Comparison of ENCODE assay signal across 8 cellular contexts in the genomic region with DNA sequence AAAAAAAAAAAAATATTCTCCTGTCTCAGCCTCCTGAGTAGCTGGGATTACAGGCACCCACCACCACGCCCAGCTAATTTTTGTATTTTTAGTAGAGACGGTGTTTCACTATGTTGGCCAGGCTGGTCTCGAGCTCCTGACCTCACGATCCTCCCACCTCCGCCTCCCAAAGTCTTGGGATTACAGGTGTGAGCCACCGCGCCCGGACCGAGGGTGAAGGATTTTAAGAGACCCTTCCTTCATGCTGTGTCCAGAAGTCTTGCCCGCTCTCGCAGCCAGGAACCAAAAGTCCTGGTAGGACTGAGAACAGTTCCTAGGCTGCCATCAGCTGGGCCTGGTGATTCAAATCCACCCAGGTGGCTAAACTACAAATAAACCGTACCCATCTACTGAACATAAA. TPM values are rescaled to one million over a fixed set of nuclear protein-coding genes. Genes with fewer than 3 reads are reported as not detected.
DNase-seq lines count a peak whose midpoint lies in the region; ATAC-seq and TF ChIP-seq lines count a peak whose summit lies in the region.
"Not testable (repeated sequence)": the region's sequence is repeated elsewhere in the genome, so short reads cannot be mapped to it uniquely, and the experiment has no call there.

No MANE protein-coding gene starts in this region.

- peaks cover 0 to 10% of the 10 kb centered on the region in 2 donors for H3K27me3 Mint-ChIP-seq in CD8-positive, alpha-beta memory T cell
- not testable (repeated sequence) for H3K27me3 Mint-ChIP-seq in T-helper 17 cell; activated T-cell treated with anti-CD3 and anti-CD28 coated beads, Interleukin-2, amount 50 U/mL, for 24 hours; activated naive CD8-positive, alpha-beta T cell treated with anti-CD3 and anti-CD28 coated beads, Interleukin-2, amount 10 ng/mL, durations not matched to agents 7 days and 5 days; naive thymus-derived CD4-positive, alpha-beta T cell

- not testable (repeated sequence) for H3K9me3 ChIP-seq in CD8-positive, alpha-beta memory T cell (ENCODE audit: low read length); T-helper 17 cell (ENCODE audit: control insufficient read depth, low read length, poor library complexity, severe bottlenecking); effector memory CD4-positive, alpha-beta T cell (ENCODE audit: control insufficient read depth, low read length); naive thymus-derived CD4-positive, alpha-beta T cell (ENCODE audit: control insufficient read depth in 2 of 3, low read length in 3 of 3)

- not testable (repeated sequence) for H3K9me3 Mint-ChIP-seq in CD8-positive, alpha-beta memory T cell; activated T-cell treated with anti-CD3 and anti-CD28 coated beads, Interleukin-2, amount 50 U/mL, for 24 hours; activated naive CD8-positive, alpha-beta T cell treated with anti-CD3 and anti-CD28 coated beads, Interleukin-2, amount 10 ng/mL, durations not matched to agents 7 days and 5 days; naive thymus-derived CD4-positive, alpha-beta T cell; stimulated activated effector memory CD8-positive, alpha-beta T cell treated with anti-CD3 and anti-CD28 coated beads, Interleukin-12 subunit alpha, Interleukin-12 subunit beta, amount 100 ng/mL, for 72 hours

- peaks cover 64 to 87% (median 64%) of the 10 kb centered on the region in 3 donors for H3K4me1 Mint-ChIP-seq in CD8-positive, alpha-beta memory T cell
- H3K4me1 Mint-ChIP-seq in T-helper 17 cell = peaks cover 64% of the 10 kb centered on the region
- H3K4me1 Mint-ChIP-seq in activated T-cell treated with anti-CD3 and anti-CD28 coated beads, Interleukin-2, amount 50 U/mL, for 24 hours (ENCODE audit: low read depth) = peaks cover 82% of the 10 kb centered on the region
- peaks cover 59% of the 10 kb centered on the region for H3K4me1 Mint-ChIP-seq in activated naive CD8-positive, alpha-beta T cell treated with anti-CD3 and anti-CD28 coated beads, Interleukin-2, amount 10 ng/mL, durations not matched to agents 7 days and 5 days
- H3K4me1 Mint-ChIP-seq in naive thymus-derived CD4-positive, alpha-beta T cell = peaks cover 53 to 90% (median 77%) of the 10 kb centered on the region in 7 donors
- peaks cover 71% of the 10 kb centered on the region for H3K4me1 Mint-ChIP-seq in stimulated activated effector memory CD8-positive, alpha-beta T cell treated with anti-CD3 and anti-CD28 coated beads, Interleukin-12 subunit alpha, Interleukin-12 subunit beta, amount 100 ng/mL, for 72 hours

- CTCF ChIA-PET in CD8-positive, alpha-beta memory T cell (lab: Charles Lee) = interaction anchor here (1.2 to 5.5 kb wide), 6 partner anchors 17 to 233 kb away, joined by 4 to 31 read pairs (median 6); partner anchors contain the start of genes ABCB8 and NOS3
- CTCF ChIA-PET in naive thymus-derived CD4-positive, alpha-beta T cell (lab: Charles Lee) = interaction anchor here (0.6 to 5.1 kb wide), 7 partner anchors 18 to 99 kb away, joined by 3 to 28 read pairs (median 5); partner anchors contain the start of gene NOS3

- not testable (repeated sequence) for H3K27me3 ChIP-seq in CD8-positive, alpha-beta memory T cell (ENCODE audit: insufficient read depth, low read length, poor library complexity, severe bottlenecking); effector memory CD4-positive, alpha-beta T cell (replicated peaks; ENCODE audit: control insufficient read depth, insufficient read depth, low read length, poor library complexity, severe bottlenecking); naive thymus-derived CD4-positive, alpha-beta T cell (ENCODE audit: control insufficient read depth in 2 of 2, insufficient read depth in 2 of 2, low read length in 2 of 2)

- H3K4me1 ChIP-seq in CD8-positive, alpha-beta memory T cell (ENCODE audit: insufficient read depth, low read length) = peaks cover 91% of the 10 kb centered on the region
- peaks cover 90% of the 10 kb centered on the region for H3K4me1 ChIP-seq in effector memory CD4-positive, alpha-beta T cell (ENCODE audit: control insufficient read depth, insufficient read depth, low read length, poor library complexity, severe bottlenecking)
- H3K4me1 ChIP-seq in naive thymus-derived CD4-positive, alpha-beta T cell (ENCODE audit: control insufficient read depth in 2 of 2, insufficient read depth in 2 of 2, low read length in 2 of 2) = peaks cover 64 to 89% of the 10 kb centered on the region in 2 donors

- POLR2A ChIA-PET in CD8-positive, alpha-beta memory T cell (lab: Charles Lee) = interaction anchor here (1.1 kb wide), 1 partner anchor 16 kb away, joined by 3 read pairs; the partner anchor contains the start of gene ABCB8
- POLR2A ChIA-PET in activated naive CD8-positive, alpha-beta T cell treated with anti-CD3 and anti-CD28 coated beads, Interleukin-2, amount 10 ng/mL, durations not matched to agents 7 days and 5 days (lab: Charles Lee) = interaction anchor here (0.9 to 2.2 kb wide), 5 partner anchors 8 to 71 kb away, joined by 3 to 11 read pairs (median 4); partner anchors contain the start of gene TMUB1
- POLR2A ChIA-PET in naive thymus-derived CD4-positive, alpha-beta T cell (lab: Charles Lee) = interaction anchor here (0.9 to 4.9 kb wide), 6 partner anchors 8 to 436 kb away, joined by 3 to 33 read pairs (median 7); partner anchors contain the start of gene ABCB8

- H3K36me3 Mint-ChIP-seq in CD8-positive, alpha-beta memory T cell; T-helper 17 cell (ENCODE audit: low read depth); activated naive CD8-positive, alpha-beta T cell treated with anti-CD3 and anti-CD28 coated beads, Interleukin-2, amount 10 ng/mL, durations not matched to agents 7 days and 5 days: not testable (repeated sequence)
- peaks cover 11% of the 10 kb centered on the region for H3K36me3 Mint-ChIP-seq in activated T-cell treated with anti-CD3 and anti-CD28 coated beads, Interleukin-2, amount 50 U/mL, for 24 hours (ENCODE audit: low read depth)
- peaks cover 0 to 20% (median 0%) of the 10 kb centered on the region in 5 donors for H3K36me3 Mint-ChIP-seq in naive thymus-derived CD4-positive, alpha-beta T cell
- H3K36me3 Mint-ChIP-seq in stimulated activated effector memory CD8-positive, alpha-beta T cell treated with anti-CD3 and anti-CD28 coated beads, Interleukin-12 subunit alpha, Interleukin-12 subunit beta, amount 100 ng/mL, for 72 hours = peaks cover 25% of the 10 kb centered on the region

- ATAC-seq in T-helper 17 cell; activated naive CD8-positive, alpha-beta T cell treated with anti-CD3 and anti-CD28 coated beads, Interleukin-2, amount 10 ng/mL, durations not matched to agents 7 days and 5 days (ENCODE audit: low read depth); naive thymus-derived CD4-positive, alpha-beta T cell; stimulated activated effector memory CD8-positive, alpha-beta T cell treated with anti-CD3 and anti-CD28 coated beads, Interleukin-12 subunit alpha, Interleukin-12 subunit beta, amount 100 ng/mL, for 72 hours: not testable (repeated sequence)

- H3K4me3 Mint-ChIP-seq in CD8-positive, alpha-beta memory T cell = peak overlapping the region in 6 of 7 donors; percentile 38 to 58 (median 53)
- peak overlapping the region; percentile 41 for H3K4me3 Mint-ChIP-seq in T-helper 17 cell
- peak overlapping the region; percentile 31 for H3K4me3 Mint-ChIP-seq in activated T-cell treated with anti-CD3 and anti-CD28 coated beads, Interleukin-2, amount 50 U/mL, for 24 hours
- peak overlapping the region; percentile 28 for H3K4me3 Mint-ChIP-seq in activated naive CD8-positive, alpha-beta T cell treated with anti-CD3 and anti-CD28 coated beads, Interleukin-2, amount 10 ng/mL, durations not matched to agents 7 days and 5 days
- peak overlapping the region; percentile 42 to 91 (median 66) for H3K4me3 Mint-ChIP-seq in naive thymus-derived CD4-positive, alpha-beta T cell
- H3K4me3 Mint-ChIP-seq in stimulated activated effector memory CD8-positive, alpha-beta T cell treated with anti-CD3 and anti-CD28 coated beads, Interleukin-12 subunit alpha, Interleukin-12 subunit beta, amount 100 ng/mL, for 72 hours = peak overlapping the region; percentile 29

- peak overlapping the region; percentile 19; the same call in 1 of the 2 replicates for H3K27ac ChIP-seq in 22Rv1
- peak overlapping the region; percentile 79 for H3K27ac ChIP-seq in CD8-positive, alpha-beta memory T cell (ENCODE audit: low read depth, low read length)
- H3K27ac ChIP-seq in effector memory CD4-positive, alpha-beta T cell (ENCODE audit: insufficient read depth, low read length, poor library complexity, severe bottlenecking) = peak overlapping the region; percentile 91
- H3K27ac ChIP-seq in naive thymus-derived CD4-positive, alpha-beta T cell (ENCODE audit: low read depth, low read length) = peak overlapping the region; percentile 97

- H3K27ac Mint-ChIP-seq in CD8-positive, alpha-beta memory T cell = peak overlapping the region; percentile 84 to 100 (median 97)
- H3K27ac Mint-ChIP-seq in T-helper 17 cell = peak overlapping the region; percentile 98
- peak overlapping the region; percentile 18 for H3K27ac Mint-ChIP-seq in activated T-cell treated with anti-CD3 and anti-CD28 coated beads, Interleukin-2, amount 50 U/mL, for 24 hours
- H3K27ac Mint-ChIP-seq in activated naive CD8-positive, alpha-beta T cell treated with anti-CD3 and anti-CD28 coated beads, Interleukin-2, amount 10 ng/mL, durations not matched to agents 7 days and 5 days = peak overlapping the region; percentile 76
- H3K27ac Mint-ChIP-seq in naive thymus-derived CD4-positive, alpha-beta T cell = peak overlapping the region; percentile 81 to 99 (median 98)
- peak overlapping the region; percentile 60 for H3K27ac Mint-ChIP-seq in stimulated activated effector memory CD8-positive, alpha-beta T cell treated with anti-CD3 and anti-CD28 coated beads, Interleukin-12 subunit alpha, Interleukin-12 subunit beta, amount 100 ng/mL, for 72 hours

- not testable (repeated sequence) for TF ChIP-seq CTCF in 22Rv1 (IDR thresholded peaks at IDR 0.05)

- H3K36me3 ChIP-seq in CD8-positive, alpha-beta memory T cell (ENCODE audit: insufficient read depth, low read length); effector memory CD4-positive, alpha-beta T cell (ENCODE audit: control insufficient read depth, insufficient read depth, low read length); naive thymus-derived CD4-positive, alpha-beta T cell (ENCODE audit: control insufficient read depth in 2 of 3, insufficient read depth in 3 of 3, low read length in 3 of 3): not testable (repeated sequence)

- DNase-seq in CD8-positive, alpha-beta memory T cell; T-helper 17 cell; activated T-cell treated with anti-CD3 and anti-CD28 coated beads, Interleukin-2, amount 50 U/mL, for 24 hours; activated naive CD8-positive, alpha-beta T cell treated with anti-CD3 and anti-CD28 coated beads, Interleukin-2, amount 10 ng/mL, durations not matched to agents 7 days and 5 days; effector memory CD4-positive, alpha-beta T cell; naive thymus-derived CD4-positive, alpha-beta T cell; stimulated activated effector memory CD8-positive, alpha-beta T cell treated with anti-CD3 and anti-CD28 coated beads, Interleukin-12 subunit alpha, Interleukin-12 subunit beta, amount 100 ng/mL, for 72 hours (ENCODE audit: low spot score in 2 of 2): not testable (repeated sequence)

- not testable (repeated sequence) for H3K4me3 ChIP-seq in CD8-positive, alpha-beta memory T cell (ENCODE audit: low read length); effector memory CD4-positive, alpha-beta T cell (ENCODE audit: insufficient read depth, low read depth, low read length, poor library complexity, severe bottlenecking); naive thymus-derived CD4-positive, alpha-beta T cell (ENCODE audit: low read length)

- intact Hi-C loops in naive thymus-derived CD4-positive, alpha-beta T cell (cut with micrococcal nuclease) = loop anchor here (2.0 to 5.0 kb wide), 5 partner anchors 37 to 689 kb away; partner anchors contain the start of genes ABCF2 (in 1 of the 2), ACTR3C (in 1 of the 2), AGAP3 (in 1 of the 2) and LRRC61 (in 1 of the 2)

RNA-seq across cellular contexts. Expression of gene ATG9B, which starts 12.7 kb away (rescaled TPM):
- total RNA-seq in CD8-positive, alpha-beta memory T cell = 1 to 10 TPM; 3.8 to 4.2 TPM
- 15.4 TPM for polyA plus RNA-seq in CD8-positive, alpha-beta memory T cell
- total RNA-seq in T-helper 17 cell = 10 to 100 TPM in 1 of 2 donors, 1 to 10 TPM in 1; 5.3 to 12.2 TPM
- 10 to 100 TPM; 11.1 to 11.6 TPM for total RNA-seq in activated naive CD8-positive, alpha-beta T cell treated with anti-CD3 and anti-CD28 coated beads, Interleukin-2, amount 10 ng/mL, durations not matched to agents 7 days and 5 days
- total RNA-seq in naive thymus-derived CD4-positive, alpha-beta T cell = 10 to 100 TPM; 11.3 to 46.6 (median 20.9) TPM
- 10 to 100 TPM; 27.0 to 49.4 TPM for polyA plus RNA-seq in naive thymus-derived CD4-positive, alpha-beta T cell

RNA-seq across cellular contexts. Expression of gene ABCB8, which starts 16.6 kb away (rescaled TPM):
- 10 to 100 TPM; 49.2 to 52.3 TPM for total RNA-seq in CD8-positive, alpha-beta memory T cell
- polyA plus RNA-seq in CD8-positive, alpha-beta memory T cell = 18.4 TPM
- total RNA-seq in T-helper 17 cell = 10 to 100 TPM; 47.7 to 60.1 TPM
- 10 to 100 TPM; 48.1 to 48.3 TPM for total RNA-seq in activated naive CD8-positive, alpha-beta T cell treated with anti-CD3 and anti-CD28 coated beads, Interleukin-2, amount 10 ng/mL, durations not matched to agents 7 days and 5 days
- 10 to 100 TPM; 59.7 to 88.0 (median 76.6) TPM for total RNA-seq in naive thymus-derived CD4-positive, alpha-beta T cell
- polyA plus RNA-seq in naive thymus-derived CD4-positive, alpha-beta T cell = 10 to 100 TPM; 13.8 to 18.6 TPM

RNA-seq across cellular contexts. Expression of gene NOS3, which starts 20.8 kb away (rescaled TPM):
- 10 to 100 TPM in 1 of 2 experiments, 1 to 10 TPM in 1; 9.9 to 10.6 TPM for total RNA-seq in CD8-positive, alpha-beta memory T cell
- polyA plus RNA-seq in CD8-positive, alpha-beta memory T cell = 5.2 TPM
- 1 to 10 TPM; 9.4 to 9.6 TPM for total RNA-seq in T-helper 17 cell
- 10 to 100 TPM; 12.5 to 15.8 TPM for total RNA-seq in activated naive CD8-positive, alpha-beta T cell treated with anti-CD3 and anti-CD28 coated beads, Interleukin-2, amount 10 ng/mL, durations not matched to agents 7 days and 5 days
- 10 to 100 TPM in 1 of 5 experiments, 1 to 10 TPM in 4; 2.8 to 19.1 (median 7.9) TPM for total RNA-seq in naive thymus-derived CD4-positive, alpha-beta T cell
- 10 to 100 TPM in 1 of 2 donors, 1 to 10 TPM in 1; 4.6 to 12.7 TPM for polyA plus RNA-seq in naive thymus-derived CD4-positive, alpha-beta T cell

RNA-seq across cellular contexts. Expression of gene KCNH2, which starts 33.5 kb away (rescaled TPM):
- under 1 TPM; 0.11 to 0.24 TPM for total RNA-seq in CD8-positive, alpha-beta memory T cell
- 0.63 TPM for polyA plus RNA-seq in CD8-positive, alpha-beta memory T cell
- total RNA-seq in T-helper 17 cell = 1 to 10 TPM; 2.2 to 5.6 TPM
- under 1 TPM; 0.50 to 0.54 TPM for total RNA-seq in activated naive CD8-positive, alpha-beta T cell treated with anti-CD3 and anti-CD28 coated beads, Interleukin-2, amount 10 ng/mL, durations not matched to agents 7 days and 5 days
- 1 to 10 TPM in 4 of 5 experiments, under 1 TPM in 1; 0.56 to 4.9 (median 3.2) TPM for total RNA-seq in naive thymus-derived CD4-positive, alpha-beta T cell
- polyA plus RNA-seq in naive thymus-derived CD4-positive, alpha-beta T cell = 1 to 10 TPM; 3.0 to 5.2 TPM

RNA-seq across cellular contexts. Expression of gene ASIC3, which starts 36.7 kb away (rescaled TPM):
- total RNA-seq in CD8-positive, alpha-beta memory T cell = 1 to 10 TPM; 2.6 to 3.6 TPM
- not detected for polyA plus RNA-seq in CD8-positive, alpha-beta memory T cell
- total RNA-seq in T-helper 17 cell = 1 to 10 TPM; 6.7 to 9.1 TPM
- 1 to 10 TPM; 4.7 to 6.0 TPM for total RNA-seq in activated naive CD8-positive, alpha-beta T cell treated with anti-CD3 and anti-CD28 coated beads, Interleukin-2, amount 10 ng/mL, durations not matched to agents 7 days and 5 days
- total RNA-seq in naive thymus-derived CD4-positive, alpha-beta T cell = 10 to 100 TPM in 4 of 5 experiments, 1 to 10 TPM in 1; 6.7 to 17.7 (median 13.7) TPM
- polyA plus RNA-seq in naive thymus-derived CD4-positive, alpha-beta T cell = not detected

Comparison
In these comparisons a context has a peak if more than half of its experiments do, and no peak if none do; other contexts are left out.
1. H3K27ac ChIP-seq: peak in every context shown above with its lines; median percentile 97 in naive thymus-derived CD4-positive, alpha-beta T cell; 91 in effector memory CD4-positive, alpha-beta T cell; 79 in CD8-positive, alpha-beta memory T cell; 19 in 22Rv1.
2. H3K27ac Mint-ChIP-seq: peak in every context shown above with its lines; median percentile 98 in T-helper 17 cell; 98 in naive thymus-derived CD4-positive, alpha-beta T cell; 97 in CD8-positive, alpha-beta memory T cell; 76 in activated naive CD8-positive, alpha-beta T cell treated with anti-CD3 and anti-CD28 coated beads, Interleukin-2, amount 10 ng/mL, durations not matched to agents 7 days and 5 days; 60 in stimulated activated effector memory CD8-positive, alpha-beta T cell treated with anti-CD3 and anti-CD28 coated beads, Interleukin-12 subunit alpha, Interleukin-12 subunit beta, amount 100 ng/mL, for 72 hours; 18 in activated T-cell treated with anti-CD3 and anti-CD28 coated beads, Interleukin-2, amount 50 U/mL, for 24 hours.